In genomic region chr4:7828011-7828720, GRCh38 we compare ENCODE assay signal across 1 cellular context.
TF ChIP-seq lines count a peak whose summit lies in the region.

No MANE protein-coding gene starts in this region.

TF ChIP-seq in liver, 16 proteins besides CTCF, POLR2A, EP300 and RAD21 (continued from another document):
- no peak for TF ChIP-seq REST (IDR thresholded peaks at IDR 0.05)
- peak; percentile 12 for TF ChIP-seq NR2F2 (IDR thresholded peaks at IDR 0.05)
- no peak for TF ChIP-seq EGR1 (IDR thresholded peaks at IDR 0.05; ENCODE audit: low read depth in 2 of 2)
- TF ChIP-seq, protein P1, sequence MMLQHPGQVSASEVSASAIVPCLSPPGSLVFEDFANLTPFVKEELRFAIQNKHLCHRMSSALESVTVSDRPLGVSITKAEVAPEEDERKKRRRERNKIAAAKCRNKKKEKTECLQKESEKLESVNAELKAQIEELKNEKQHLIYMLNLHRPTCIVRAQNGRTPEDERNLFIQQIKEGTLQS (IDR thresholded peaks at IDR 0.05): peak; percentile 39
